16 cellular contexts compared by ENCODE assay signal in the genomic region with DNA sequence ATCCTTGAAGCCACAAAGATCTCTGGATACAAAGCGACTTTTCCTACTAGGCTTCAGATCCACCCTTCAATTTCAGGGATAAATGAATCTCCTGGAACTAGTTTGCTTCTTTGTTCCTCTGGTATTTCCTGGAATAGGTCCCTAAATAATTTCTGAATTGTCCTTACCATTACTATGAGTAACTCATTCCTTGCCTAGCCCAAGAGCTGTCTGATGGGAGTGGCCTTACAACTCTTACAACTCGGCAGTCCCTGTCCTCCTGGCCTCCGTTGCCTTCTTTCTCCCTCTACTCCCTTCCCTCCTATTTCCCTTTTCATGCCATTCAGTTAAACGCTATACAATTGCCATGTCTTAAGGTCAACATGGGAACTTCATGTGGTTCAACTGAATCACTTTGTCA.
"Had no signal": no experiment of that assay in that cellular context is flagged by ENCODE, and none has a peak within 500 bp of the region (broad histone marks: within the 10 kb centered on the region; RNA-seq: fewer than 3 reads in every experiment).

No MANE protein-coding gene starts in this region.

- H3K36me3 ChIP-seq: neural progenitor cell, pancreas, tibial nerve had no signal

- ATAC-seq: left colon had no signal

- H2AFZ ChIP-seq: neural progenitor cell had no signal

- H3K4me3 ChIP-seq: neural progenitor cell, pancreas, SK-N-MC, tibial nerve had no signal

- FAIRE-seq: islet of Langerhans, pancreas, TTC549 had no signal

- H3K4me1 ChIP-seq: neural progenitor cell, pancreas had no signal

- H3K27ac ChIP-seq: neural progenitor cell, pancreas, SK-N-MC had no signal

- H3K9me3 ChIP-seq: pancreas had no signal

- H3K27me3 ChIP-seq: neural progenitor cell, pancreas, tibial nerve had no signal

- H3K4me2 ChIP-seq: neural progenitor cell had no signal

- DNase-seq: activated CD4-positive, alpha-beta memory T cell treated with anti-CD3 and anti-CD28 coated beads for 36 hours; activated T-cell treated with anti-CD3 and anti-CD28 coated beads for 4 hours; amniotic stem cell; cortex of kidney; effector CD4-positive, alpha-beta T cell; hippocampal formation; left colon; naive B cell; pancreas; stimulated activated CD4-positive, alpha-beta T cell treated with anti-CD3 and anti-CD28 coated beads, Interleukin-2, amount 100 ng/mL, for 24 hours; stimulated activated naive CD4-positive, alpha-beta T cell treated with Interleukin-2 at 50 U/mL for 16 hours had no signal

- H3K9ac ChIP-seq: neural progenitor cell had no signal
